Comparison of ENCODE assay signal across 2 cellular contexts in the genomic region with DNA sequence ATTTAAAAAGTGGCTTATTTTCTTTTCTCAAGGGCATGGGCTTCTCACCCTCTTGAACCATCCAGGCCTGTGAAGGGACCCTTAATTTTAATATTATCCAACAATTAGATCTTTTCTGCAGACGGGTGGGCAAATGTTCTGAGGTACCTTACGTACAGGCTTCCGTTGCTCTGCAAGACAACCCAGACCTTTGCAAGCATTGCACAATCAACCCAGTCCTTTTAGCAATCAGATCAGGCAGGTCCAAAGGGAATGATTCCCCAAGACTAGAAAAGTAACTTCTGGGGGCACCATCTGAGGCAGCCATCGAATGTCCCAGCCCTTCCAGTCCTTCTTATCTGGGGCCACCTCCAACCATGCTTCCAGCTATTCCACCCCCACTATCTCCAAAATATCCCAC.
TF ChIP-seq lines count a peak whose summit lies in the region.

No MANE protein-coding gene starts in this region.

TF ChIP-seq in HepG2, 621 proteins besides CTCF, POLR2A, EP300 and RAD21:
- TF ChIP-seq, protein P1, sequence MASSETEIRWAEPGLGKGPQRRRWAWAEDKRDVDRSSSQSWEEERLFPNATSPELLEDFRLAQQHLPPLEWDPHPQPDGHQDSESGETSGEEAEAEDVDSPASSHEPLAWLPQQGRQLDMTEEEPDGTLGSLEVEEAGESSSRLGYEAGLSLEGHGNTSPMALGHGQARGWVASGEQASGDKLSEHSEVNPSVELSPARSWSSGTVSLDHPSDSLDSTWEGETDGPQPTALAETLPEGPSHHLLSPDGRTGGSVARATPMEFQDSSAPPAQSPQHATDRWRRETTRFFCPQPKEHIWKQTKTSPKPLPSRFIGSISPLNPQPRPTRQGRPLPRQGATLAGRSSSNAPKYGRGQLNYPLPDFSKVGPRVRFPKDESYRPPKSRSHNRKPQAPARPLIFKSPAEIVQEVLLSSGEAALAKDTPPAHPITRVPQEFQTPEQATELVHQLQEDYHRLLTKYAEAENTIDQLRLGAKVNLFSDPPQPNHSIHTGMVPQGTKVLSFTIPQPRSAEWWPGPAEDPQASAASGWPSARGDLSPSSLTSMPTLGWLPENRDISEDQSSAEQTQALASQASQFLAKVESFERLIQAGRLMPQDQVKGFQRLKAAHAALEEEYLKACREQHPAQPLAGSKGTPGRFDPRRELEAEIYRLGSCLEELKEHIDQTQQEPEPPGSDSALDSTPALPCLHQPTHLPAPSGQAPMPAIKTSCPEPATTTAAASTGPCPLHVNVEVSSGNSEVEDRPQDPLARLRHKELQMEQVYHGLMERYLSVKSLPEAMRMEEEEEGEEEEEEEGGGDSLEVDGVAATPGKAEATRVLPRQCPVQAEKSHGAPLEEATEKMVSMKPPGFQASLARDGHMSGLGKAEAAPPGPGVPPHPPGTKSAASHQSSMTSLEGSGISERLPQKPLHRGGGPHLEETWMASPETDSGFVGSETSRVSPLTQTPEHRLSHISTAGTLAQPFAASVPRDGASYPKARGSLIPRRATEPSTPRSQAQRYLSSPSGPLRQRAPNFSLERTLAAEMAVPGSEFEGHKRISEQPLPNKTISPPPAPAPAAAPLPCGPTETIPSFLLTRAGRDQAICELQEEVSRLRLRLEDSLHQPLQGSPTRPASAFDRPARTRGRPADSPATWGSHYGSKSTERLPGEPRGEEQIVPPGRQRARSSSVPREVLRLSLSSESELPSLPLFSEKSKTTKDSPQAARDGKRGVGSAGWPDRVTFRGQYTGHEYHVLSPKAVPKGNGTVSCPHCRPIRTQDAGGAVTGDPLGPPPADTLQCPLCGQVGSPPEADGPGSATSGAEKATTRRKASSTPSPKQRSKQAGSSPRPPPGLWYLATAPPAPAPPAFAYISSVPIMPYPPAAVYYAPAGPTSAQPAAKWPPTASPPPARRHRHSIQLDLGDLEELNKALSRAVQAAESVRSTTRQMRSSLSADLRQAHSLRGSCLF (CRISPR knock-in tag; IDR thresholded peaks at IDR 0.05; ENCODE audit: borderline replicate concordance) = no peak
- peak; percentile 51 for TF ChIP-seq CEBPG (CRISPR knock-in tag; IDR thresholded peaks at IDR 0.05)
- TF ChIP-seq CEBPB (IDR thresholded peaks at IDR 0.05; ENCODE audit: borderline replicate concordance, low read depth, low read length) = peak; percentile 87

TF ChIP-seq in GM12878, 131 proteins besides CTCF, POLR2A, EP300 and RAD21 (continued from another document):
- TF ChIP-seq, protein P2, sequence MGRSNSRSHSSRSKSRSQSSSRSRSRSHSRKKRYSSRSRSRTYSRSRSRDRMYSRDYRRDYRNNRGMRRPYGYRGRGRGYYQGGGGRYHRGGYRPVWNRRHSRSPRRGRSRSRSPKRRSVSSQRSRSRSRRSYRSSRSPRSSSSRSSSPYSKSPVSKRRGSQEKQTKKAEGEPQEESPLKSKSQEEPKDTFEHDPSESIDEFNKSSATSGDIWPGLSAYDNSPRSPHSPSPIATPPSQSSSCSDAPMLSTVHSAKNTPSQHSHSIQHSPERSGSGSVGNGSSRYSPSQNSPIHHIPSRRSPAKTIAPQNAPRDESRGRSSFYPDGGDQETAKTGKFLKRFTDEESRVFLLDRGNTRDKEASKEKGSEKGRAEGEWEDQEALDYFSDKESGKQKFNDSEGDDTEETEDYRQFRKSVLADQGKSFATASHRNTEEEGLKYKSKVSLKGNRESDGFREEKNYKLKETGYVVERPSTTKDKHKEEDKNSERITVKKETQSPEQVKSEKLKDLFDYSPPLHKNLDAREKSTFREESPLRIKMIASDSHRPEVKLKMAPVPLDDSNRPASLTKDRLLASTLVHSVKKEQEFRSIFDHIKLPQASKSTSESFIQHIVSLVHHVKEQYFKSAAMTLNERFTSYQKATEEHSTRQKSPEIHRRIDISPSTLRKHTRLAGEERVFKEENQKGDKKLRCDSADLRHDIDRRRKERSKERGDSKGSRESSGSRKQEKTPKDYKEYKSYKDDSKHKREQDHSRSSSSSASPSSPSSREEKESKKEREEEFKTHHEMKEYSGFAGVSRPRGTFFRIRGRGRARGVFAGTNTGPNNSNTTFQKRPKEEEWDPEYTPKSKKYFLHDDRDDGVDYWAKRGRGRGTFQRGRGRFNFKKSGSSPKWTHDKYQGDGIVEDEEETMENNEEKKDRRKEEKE (IDR thresholded peaks at IDR 0.05) = no peak
